Comparison of ENCODE assay signal across 14 cellular contexts in genomic region chr20:418858-419365, GRCh38.
"Had no signal": no experiment of that assay in that cellular context is flagged by ENCODE, and none has a peak within 500 bp of the region (broad histone marks: within the 10 kb centered on the region; RNA-seq: fewer than 3 reads in every experiment).

No MANE protein-coding gene starts in this region.

- H3K4me3 Mint-ChIP-seq: activated B cell treated with CpG ODN at 0.5 μM for 24 hours; activated CD4-positive, alpha-beta T cell treated with anti-CD3 and anti-CD28 coated beads, Interleukin-2, amount 10 ng/mL, durations not matched to agents 24 days and 14 days; activated naive CD4-positive, alpha-beta T cell treated with anti-CD3 and anti-CD28 coated beads for 36 hours; endodermal cell; natural killer cell; stimulated activated naive B cell treated with anti-CD40 and anti-IgM and Interleukin-4, amounts not matched to agents 10 μg/mL and 1 μg/mL and 100 μg/mL, for 72 hours had no signal

- ATAC-seq: gastroesophageal sphincter, natural killer cell had no signal

- H3K27me3 ChIP-seq: gastroesophageal sphincter, heart right ventricle, neutrophil had no signal

- H3K27ac ChIP-seq: gastroesophageal sphincter, heart right ventricle, neutrophil had no signal

- H3K4me3 ChIP-seq: gastroesophageal sphincter, heart right ventricle had no signal

- H3K9me3 Mint-ChIP-seq: activated B cell treated with CpG ODN at 0.5 μM for 24 hours; activated CD4-positive, alpha-beta T cell treated with anti-CD3 and anti-CD28 coated beads, Interleukin-2, amount 10 ng/mL, durations not matched to agents 24 days and 14 days; activated naive CD4-positive, alpha-beta T cell treated with anti-CD3 and anti-CD28 coated beads for 36 hours; activated T-helper 2 cell treated with anti-CD3 and anti-CD28 coated beads, Interferon-gamma antibody, Interleukin-2, Interleukin-4, amounts not matched to agents 10 μg/mL and 5 μg/mL and 100 μg/mL, durations not matched to agents 14 hours and 24 hours and 36 hours; endodermal cell; natural killer cell; stimulated activated naive B cell treated with anti-CD40 and anti-IgM and Interleukin-4, amounts not matched to agents 10 μg/mL and 1 μg/mL and 100 μg/mL, for 72 hours had no signal

- H3K27ac Mint-ChIP-seq: activated B cell treated with CpG ODN at 0.5 μM for 24 hours; activated CD4-positive, alpha-beta T cell treated with anti-CD3 and anti-CD28 coated beads, Interleukin-2, amount 10 ng/mL, durations not matched to agents 24 days and 14 days; activated naive CD4-positive, alpha-beta T cell treated with anti-CD3 and anti-CD28 coated beads for 36 hours; activated T-helper 2 cell treated with anti-CD3 and anti-CD28 coated beads, Interferon-gamma antibody, Interleukin-2, Interleukin-4, amounts not matched to agents 10 μg/mL and 5 μg/mL and 100 μg/mL, durations not matched to agents 14 hours and 24 hours and 36 hours; endodermal cell; natural killer cell; stimulated activated naive B cell treated with anti-CD40 and anti-IgM and Interleukin-4, amounts not matched to agents 10 μg/mL and 1 μg/mL and 100 μg/mL, for 72 hours had no signal

- DNase-seq: activated B cell treated with CpG ODN at 0.5 μM for 24 hours; activated CD4-positive, alpha-beta T cell treated with anti-CD3 and anti-CD28 coated beads, Interleukin-2, amount 10 ng/mL, durations not matched to agents 24 days and 14 days; activated naive CD4-positive, alpha-beta T cell treated with anti-CD3 and anti-CD28 coated beads for 36 hours; endodermal cell; erythroblast; heart right ventricle; natural killer cell; retina; stimulated activated CD4-positive, alpha-beta T cell treated with anti-CD3 and anti-CD28 coated beads, Interleukin-2, amount 100 ng/mL, for 48 hours; stimulated activated naive B cell treated with anti-CD40 and anti-IgM and Interleukin-4, amounts not matched to agents 10 μg/mL and 1 μg/mL and 100 μg/mL, for 72 hours; substantia nigra had no signal

- H3K4me1 ChIP-seq: gastroesophageal sphincter had no signal

- H3K9me3 ChIP-seq: gastroesophageal sphincter, heart right ventricle, neutrophil had no signal

- H3K27me3 Mint-ChIP-seq: activated B cell treated with CpG ODN at 0.5 μM for 24 hours; activated CD4-positive, alpha-beta T cell treated with anti-CD3 and anti-CD28 coated beads, Interleukin-2, amount 10 ng/mL, durations not matched to agents 24 days and 14 days; stimulated activated naive B cell treated with anti-CD40 and anti-IgM and Interleukin-4, amounts not matched to agents 10 μg/mL and 1 μg/mL and 100 μg/mL, for 72 hours had no signal

- H3K36me3 Mint-ChIP-seq: natural killer cell had no signal
